In the genomic region with DNA sequence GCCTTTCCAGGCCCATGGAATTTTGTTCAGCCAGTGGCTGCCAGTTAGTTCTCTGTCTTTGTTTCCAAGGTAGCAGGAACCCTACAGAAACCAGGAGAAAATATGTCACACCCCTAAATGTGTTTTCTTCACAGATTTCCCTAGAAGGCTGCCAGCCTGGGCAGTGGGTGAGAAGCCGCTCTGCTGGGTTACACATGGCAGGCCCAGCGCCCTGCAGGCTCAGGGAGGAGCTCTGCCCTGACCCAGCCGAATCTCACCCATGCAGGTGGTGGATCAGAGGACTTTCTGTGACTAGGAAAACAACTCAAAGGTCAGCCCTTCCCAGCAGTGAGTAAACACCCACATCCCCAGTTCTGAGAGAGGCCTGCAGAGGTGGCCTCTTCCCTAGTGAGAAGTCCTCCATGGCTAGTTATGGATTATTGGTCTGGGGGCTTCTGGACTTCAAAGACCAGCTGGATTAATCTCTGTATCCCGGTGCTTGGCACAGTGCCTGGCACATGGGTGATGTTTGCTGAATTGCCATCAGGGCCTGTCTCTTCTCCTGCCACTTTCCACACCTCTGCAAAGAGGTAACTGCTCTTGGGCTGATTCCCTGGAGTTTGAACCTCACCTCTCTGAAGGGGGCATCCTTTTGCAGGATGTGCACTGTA, we compare ENCODE assay signal across 14 cellular contexts. TPM values are rescaled to one million over a fixed set of nuclear protein-coding genes. Genes with fewer than 3 reads are reported as not detected.
DNase-seq lines count a peak whose midpoint lies in the region.
"Had no signal": no experiment of that assay in that cellular context is flagged by ENCODE, and none has a peak within 500 bp of the region (broad histone marks: within the 10 kb centered on the region; RNA-seq: fewer than 3 reads in every experiment).

No MANE protein-coding gene starts in this region.

- H3K9me3 ChIP-seq in muscle layer of duodenum (ENCODE audit: control insufficient read depth in 1 of 2, low read length in 2 of 2), result no peaks in the 10 kb centered on the region
- H3K9me3 ChIP-seq: BE2C had no signal

- H3K27ac ChIP-seq in muscle layer of duodenum (ENCODE audit: low read length), result peak overlapping the region; percentile 60
- H3K27ac ChIP-seq: brain microvascular endothelial cell had no signal

- H3K27me3 ChIP-seq in muscle layer of duodenum (ENCODE audit: low read depth, low read length), result no peaks in the 10 kb centered on the region
- H3K27me3 ChIP-seq: BE2C, brain microvascular endothelial cell had no signal

- peak; percentile 74 for DNase-seq in DMS53 treated with DMSO at 0.1 percent for 48 hours (lab: John Stamatoyannopoulos, UW; ENCODE audit: unreplicated experiment)
- DNase-seq in NCI-H510A treated with DMSO at 0.1 percent for 48 hours (lab: John Stamatoyannopoulos, UW), result peak; percentile 64
- peak; percentile 50 for DNase-seq in cerebellum (ENCODE audit: low spot score)
- no peak for DNase-seq in ecto neural progenitor cell (ENCODE audit: low spot score)
- DNase-seq in NCI-H1436 (lab: John Stamatoyannopoulos, UW), result no peak
- DNase-seq in NCI-H774 (lab: John Stamatoyannopoulos, UW), result no peak
- no peak for DNase-seq in iPS-NIHi7 (ENCODE audit: extremely low spot score)
- DNase-seq: BE2C; brain microvascular endothelial cell; DMS 273 treated with DMSO at 0.1 percent for 48 hours; naive thymus-derived CD8-positive, alpha-beta T cell; NCI-H2227 treated with DMSO at 0.1 percent for 48 hours; retina had no signal

- H3K4me3 ChIP-seq in muscle layer of duodenum (ENCODE audit: low read depth in 1 of 2, low read length in 2 of 2), result no peak overlapping the region

- no peaks in the 10 kb centered on the region for H3K4me1 ChIP-seq in muscle layer of duodenum (ENCODE audit: control insufficient read depth in 1 of 2, insufficient read depth in 2 of 2, low read length in 2 of 2)
- H3K4me1 ChIP-seq: BE2C had no signal

- no peaks in the 10 kb centered on the region for H3K36me3 ChIP-seq in muscle layer of duodenum (ENCODE audit: control insufficient read depth in 1 of 2, insufficient read depth in 2 of 2, low read length in 2 of 2)
- H3K36me3 ChIP-seq: BE2C, brain microvascular endothelial cell had no signal

RNA-seq across cellular contexts. Expression of a gene that starts 34.7 kb away (rescaled TPM):
- 15.3 TPM for total RNA-seq in cerebellum

Comparison
In these comparisons a context has a peak if more than half of its experiments do, and no peak if none do; other contexts are left out.
1. DNase-seq: peak in DMS53 treated with DMSO at 0.1 percent for 48 hours (single experiment), NCI-H510A treated with DMSO at 0.1 percent for 48 hours (single experiment) and cerebellum (single experiment); none in ecto neural progenitor cell (single experiment), NCI-H1436 (single experiment), NCI-H774 (single experiment) and iPS-NIHi7 (single experiment).